In the genomic region with DNA sequence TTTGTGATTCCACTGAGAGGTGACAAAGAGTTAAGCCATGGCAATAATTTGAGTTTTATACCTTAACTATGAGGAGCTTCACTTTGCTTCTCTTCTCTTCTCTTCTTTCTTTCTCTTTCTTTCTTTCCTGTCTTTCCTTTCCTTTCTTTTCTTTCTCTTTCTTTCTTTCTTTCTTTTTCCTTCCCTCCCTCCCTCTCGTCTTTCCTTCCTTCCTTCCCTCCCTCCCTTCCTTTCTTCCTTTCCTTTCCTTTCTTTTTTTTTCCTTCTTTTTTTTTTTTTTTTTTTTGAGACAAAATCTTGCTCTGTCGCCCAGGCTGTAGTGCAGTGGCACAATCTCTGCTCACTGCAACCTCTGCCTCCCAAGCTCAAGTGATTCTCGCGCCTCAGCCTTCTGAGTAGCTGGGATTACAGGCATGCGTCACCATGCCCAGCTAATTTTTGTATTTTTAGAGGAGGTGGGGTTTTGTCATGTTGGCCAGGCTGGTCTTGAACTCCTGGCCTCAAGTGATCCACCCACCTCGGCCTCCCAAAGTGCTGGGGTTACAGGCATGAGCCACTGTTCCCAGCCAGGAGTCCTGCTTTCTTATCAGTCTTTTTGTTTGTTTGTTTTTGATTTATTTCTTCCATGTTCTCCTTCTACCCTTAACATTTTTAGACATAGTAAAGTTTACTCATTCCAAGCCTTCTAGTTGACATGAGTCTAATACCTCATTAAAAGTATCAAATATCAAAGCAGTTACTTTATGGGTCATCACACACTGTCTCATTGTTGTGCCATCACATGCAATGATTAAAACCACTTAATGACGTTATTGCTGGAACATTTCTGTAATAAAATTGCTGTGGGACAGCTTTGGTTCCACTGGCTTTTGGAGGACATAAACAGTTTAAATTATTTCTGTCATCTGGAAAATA, we compare ENCODE assay signal across 13 cellular contexts. TPM values are rescaled to one million over a fixed set of nuclear protein-coding genes. Genes with fewer than 3 reads are reported as not detected.
DNase-seq lines count a peak whose midpoint lies in the region; FAIRE-seq and TF ChIP-seq lines count a peak whose summit lies in the region.
"Had no signal": no experiment of that assay in that cellular context is flagged by ENCODE, and none has a peak within 500 bp of the region (broad histone marks: within the 10 kb centered on the region; RNA-seq: fewer than 3 reads in every experiment).

No MANE protein-coding gene starts in this region.

- DNase-seq in GM04504 (ENCODE audit: low read depth): peak; percentile 18
- DNase-seq in RKO (ENCODE audit: low spot score): peak; percentile 14
- DNase-seq in foreskin fibroblast: peak; percentile 41 to 64
- peak; percentile 22 for DNase-seq in urothelium cell line (ENCODE audit: low spot score)
- no peak for DNase-seq in SK-N-DZ (ENCODE audit: low spot score)
- no peak for DNase-seq in stimulated activated CD4-positive, alpha-beta T cell treated with anti-CD3 and anti-CD28 coated beads, Interleukin-12 subunit alpha, Interleukin-12 subunit beta, amount 100 ng/mL, for 4 hours
- DNase-seq in MG63: no peak
- DNase-seq: islet precursor cell, NCI-H1105 treated with DMSO at 0.1 percent for 48 hours, NCI-H226, tibial artery had no signal

- TF ChIP-seq CTCF in foreskin fibroblast (IDR thresholded peaks at IDR 0.05; ENCODE audit: low read depth, low read length): no peak

- H3K27me3 ChIP-seq in MG63: no peaks in the 10 kb centered on the region
- H3K27me3 ChIP-seq: cardiac muscle cell, tibial artery had no signal

- H3K36me3 ChIP-seq in MG63: no peaks in the 10 kb centered on the region
- H3K36me3 ChIP-seq: cardiac muscle cell had no signal

- no peak for FAIRE-seq in urothelium cell line (lab: Jason Lieb, UNC)

- H3K9me3 ChIP-seq in MG63: 0 out of 2 replicates have a peak, but pooled peaks cover 3% of the 10 kb centered on the region
- H3K9me3 ChIP-seq: tibial artery had no signal

- H3K4me3 ChIP-seq in foreskin fibroblast (ENCODE audit: low read depth in 1 of 2, low read length in 2 of 2) (no peak overlapping the region), MG63 (no peak overlapping the region)
- H3K4me3 ChIP-seq: cardiac muscle cell, SK-N-MC, tibial artery had no signal

RNA-seq across cellular contexts. Expression of a gene that starts 29.9 kb away (rescaled TPM):
- polyA plus RNA-seq in SK-N-DZ (2014; cell fraction: cytosol; rRNA removed): 29.1 and 31.4 TPM in 2 replicates
- 15.3 and 17.5 TPM in 2 replicates for polyA plus RNA-seq in SK-N-DZ (2014; cell fraction: nucleus; rRNA removed)
- total RNA-seq in MG63 (2014; rRNA removed; shearing (Covaris generic); ENCODE audit: low replicate concordance): 9.9 and 10.2 TPM in 2 replicates

RNA-seq across cellular contexts. Expression of a gene that starts 31.1 kb away (rescaled TPM):
- polyA plus RNA-seq in SK-N-DZ (2014; cell fraction: cytosol; rRNA removed): 13.9 and 22.1 TPM in 2 replicates
- 24.3 and 39.7 TPM in 2 replicates for polyA plus RNA-seq in SK-N-DZ (2014; cell fraction: nucleus; rRNA removed)
- 1.4 and 10.3 TPM in 2 replicates for total RNA-seq in MG63 (2014; rRNA removed; shearing (Covaris generic); ENCODE audit: low replicate concordance)

Comparison
In these comparisons a context has a peak if more than half of its experiments do, and no peak if none do; other contexts are left out.
1. DNase-seq: peak in GM04504 (single experiment), RKO (single experiment), foreskin fibroblast (2 of 2) and urothelium cell line (single experiment); none in SK-N-DZ (single experiment), stimulated activated CD4-positive, alpha-beta T cell treated with anti-CD3 and anti-CD28 coated beads, Interleukin-12 subunit alpha, Interleukin-12 subunit beta, amount 100 ng/mL, for 4 hours (single experiment) and MG63 (single experiment).